Comparison of ENCODE assay signal across 1 cellular context in genomic region chr3:48656061-48656840, GRCh38.
TF ChIP-seq lines count a peak whose summit lies in the region.

No MANE protein-coding gene starts in this region.

TF ChIP-seq in GM12878, 131 proteins besides CTCF, POLR2A, EP300 and RAD21 (continues in another document):
- TF ChIP-seq FOXM1 (IDR thresholded peaks at IDR 0.05; ENCODE audit: low read depth, low read length) (no peak), CBX5 (IDR thresholded peaks at IDR 0.05; ENCODE audit: low read depth) (no peak), RBBP5 (conservative IDR thresholded peaks at IDR 0.05) (no peak), MEF2B (IDR thresholded peaks at IDR 0.05; ENCODE audit: partially characterized antibody, poor library complexity, severe bottlenecking) (no peak), MYB (IDR thresholded peaks at IDR 0.05; ENCODE audit: borderline replicate concordance, low read depth, low read length) (no peak), EGR1 (IDR thresholded peaks at IDR 0.05; ENCODE audit: borderline replicate concordance in 1 of 2, low read depth in 2 of 2, low read length in 2 of 2) (no peak), HDAC6 (IDR thresholded peaks at IDR 0.05; ENCODE audit: unreplicated experiment) (no peak), SMARCA5 (IDR thresholded peaks at IDR 0.05) (peak; percentile 59; the same call in 1 of the 2 replicates), CREM (IDR thresholded peaks at IDR 0.05; ENCODE audit: low read depth) (0 out of 2 replicates have a peak, but pooled peaks have one; percentile 44), GATAD2B (conservative IDR thresholded peaks at IDR 0.05; ENCODE audit: low read depth) (peak; percentile 91), JUND (IDR thresholded peaks at IDR 0.05; ENCODE audit: low read depth, low read length) (no peak), MYC (IDR thresholded peaks at IDR 0.05; ENCODE audit: insufficient read depth, insufficient read length, insufficient replicate concordance, low read length, severe bottlenecking) (no peak), RB1 (IDR thresholded peaks at IDR 0.05; ENCODE audit: borderline replicate concordance) (peak; percentile 62; the same call in 1 of the 2 replicates), YY1 (IDR thresholded peaks at IDR 0.05; ENCODE audit: low read depth, low read length) (0 out of 2 replicates have a peak, but pooled peaks have one; percentile 37), NBN (IDR thresholded peaks at IDR 0.05) (no peak), CEBPZ (IDR thresholded peaks at IDR 0.05; ENCODE audit: low read depth, low read length) (no peak), IRF4 (IDR thresholded peaks at IDR 0.05; ENCODE audit: low read depth, low read length) (no peak), SUZ12 (IDR thresholded peaks at IDR 0.05; ENCODE audit: unreplicated experiment) (no peak), SREBF1 (IDR thresholded peaks at IDR 0.05; ENCODE audit: low read length) (no peak), SMC3 (IDR thresholded peaks at IDR 0.05; ENCODE audit: borderline replicate concordance, low read length) (peak; percentile 15; the same call in 1 of the 2 replicates), PRDM15 (CRISPR knock-in tag; IDR thresholded peaks at IDR 0.05) (no peak), MXI1 (IDR thresholded peaks at IDR 0.05; ENCODE audit: low read depth, low read length) (0 out of 2 replicates have a peak, but pooled peaks have one; percentile 25), RELA (IDR thresholded peaks at IDR 0.05; ENCODE audit: borderline replicate concordance, partially characterized antibody) (no peak), TCF12 (IDR thresholded peaks at IDR 0.05; ENCODE audit: low read depth, low read length) (peak; percentile 54; the same call in 1 of the 2 replicates), NR2C2 (IDR thresholded peaks at IDR 0.05; ENCODE audit: borderline replicate concordance, control insufficient read depth, insufficient read length, low read depth) (no peak), HCFC1 (IDR thresholded peaks at IDR 0.05; ENCODE audit: low read length) (no peak), MAX (IDR thresholded peaks at IDR 0.05; ENCODE audit: low read depth, low read length) (no peak; the same call in 1 of the 2 replicates), KDM1A (IDR thresholded peaks at IDR 0.05; ENCODE audit: borderline replicate concordance) (no peak), ZNF687 (IDR thresholded peaks at IDR 0.05) (no peak), WRNIP1 (IDR thresholded peaks at IDR 0.05; ENCODE audit: borderline replicate concordance, low read depth, low read length) (no peak), IKZF1 (conservative IDR thresholded peaks at IDR 0.05) (peak; percentile 35; the same call in 1 of the 2 replicates), ZNF622 (IDR thresholded peaks at IDR 0.05) (no peak), DPF2 (IDR thresholded peaks at IDR 0.05) (peak; percentile 53; the same call in 1 of the 2 replicates), ZNF207 (IDR thresholded peaks at IDR 0.05; ENCODE audit: borderline replicate concordance) (peak; percentile 71; the same call in 1 of the 2 replicates), NR2C1 (IDR thresholded peaks at IDR 0.05) (no peak), CEBPB (IDR thresholded peaks at IDR 0.05; ENCODE audit: borderline replicate concordance in 1 of 2, low read depth in 2 of 2, low read length in 2 of 2) (no peak), NR2F1 (conservative IDR thresholded peaks at IDR 0.05) (peak; percentile 82), CHD2 (IDR thresholded peaks at IDR 0.05; ENCODE audit: borderline replicate concordance, low read depth, low read length) (no peak), ZNF217 (IDR thresholded peaks at IDR 0.05) (no peak), BCL3 (IDR thresholded peaks at IDR 0.05; ENCODE audit: borderline replicate concordance, insufficient read depth, low read depth, low read length, poor library complexity, severe bottlenecking) (no peak), SKIL (IDR thresholded peaks at IDR 0.05; ENCODE audit: low read depth, poor library complexity, severe bottlenecking) (no peak), BACH1 (IDR thresholded peaks at IDR 0.05; ENCODE audit: borderline replicate concordance) (peak; percentile 40; the same call in 1 of the 2 replicates), BHLHE40 (IDR thresholded peaks at IDR 0.05; ENCODE audit: borderline replicate concordance in 1 of 2, low read depth in 2 of 2, low read length in 1 of 2) (peak in 1 of 2 experiments; percentile 59; a peak in 2 of 4 replicates), JUNB (IDR thresholded peaks at IDR 0.05) (no peak), ZBTB33 (IDR thresholded peaks at IDR 0.05) (no peak)
